ENCODE assay signal across 12 cellular contexts in genomic region chr13:48437381-48437780, GRCh38. TPM values are rescaled to one million over a fixed set of nuclear protein-coding genes. Genes with fewer than 3 reads are reported as not detected.
DNase-seq lines count a peak whose midpoint lies in the region; ATAC-seq, FAIRE-seq and TF ChIP-seq lines count a peak whose summit lies in the region.
"Had no signal": no experiment of that assay in that cellular context is flagged by ENCODE, and none has a peak within 500 bp of the region (broad histone marks: within the 10 kb centered on the region; RNA-seq: fewer than 3 reads in every experiment).

No MANE protein-coding gene starts in this region.

- H3K27ac Mint-ChIP-seq in activated naive CD8-positive, alpha-beta T cell treated with anti-CD3 and anti-CD28 coated beads for 36 hours = no peak overlapping the region
- H3K27ac Mint-ChIP-seq: activated naive CD4-positive, alpha-beta T cell treated with anti-CD3 and anti-CD28 coated beads, Interleukin-2, amount 50 U/mL, for 72 hours; neural progenitor cell had no signal

- ATAC-seq in lung (ENCODE audit: insufficient read depth, low FRiP score) (peak; percentile 41), HG03460 (IDR thresholded peaks at IDR 0.05; ENCODE audit: unreplicated experiment) (no peak)
- ATAC-seq: activated naive CD4-positive, alpha-beta T cell treated with anti-CD3 and anti-CD28 coated beads, Interleukin-2, amount 50 U/mL, for 72 hours had no signal

- peaks cover 12% of the 10 kb centered on the region for H3K4me1 Mint-ChIP-seq in activated naive CD8-positive, alpha-beta T cell treated with anti-CD3 and anti-CD28 coated beads for 36 hours
- H3K4me1 Mint-ChIP-seq: neural progenitor cell had no signal

- H3K4me1 ChIP-seq in esophagus (ENCODE audit: control insufficient read depth in 2 of 2, insufficient read depth in 2 of 2, low read length in 1 of 2) = no peaks in the 10 kb centered on the region
- peaks cover 4 to 7% of the 10 kb centered on the region in 2 donors for H3K4me1 ChIP-seq in lung (ENCODE audit: control insufficient read depth in 2 of 2, insufficient read depth in 2 of 2, low read length in 2 of 2)
- H3K4me1 ChIP-seq in tibial nerve = peaks cover 0 to 46% (median 8%) of the 10 kb centered on the region in 4 donors
- H3K4me1 ChIP-seq: neural progenitor cell had no signal

- no peaks in the 10 kb centered on the region for H3K27me3 Mint-ChIP-seq in activated naive CD8-positive, alpha-beta T cell treated with anti-CD3 and anti-CD28 coated beads for 36 hours

- H3K27ac ChIP-seq in esophagus (ENCODE audit: low read depth in 2 of 2, low read length in 1 of 2) (peak overlapping the region; percentile 88 to 94), lung (ENCODE audit: low read depth in 1 of 2, low read length in 1 of 2) (no peak overlapping the region), tibial nerve (peak overlapping the region in 2 of 4 donors; percentile 45 to 46)
- H3K27ac ChIP-seq: hepatocyte, neural progenitor cell had no signal

- peak in 1 of 2 donors; percentile 24 for TF ChIP-seq EP300 in tibial nerve (IDR thresholded peaks at IDR 0.05)

- H3K4me3 Mint-ChIP-seq in activated naive CD8-positive, alpha-beta T cell treated with anti-CD3 and anti-CD28 coated beads for 36 hours = no peak overlapping the region
- H3K4me3 Mint-ChIP-seq: neural progenitor cell had no signal

- H3K9me3 Mint-ChIP-seq in activated naive CD8-positive, alpha-beta T cell treated with anti-CD3 and anti-CD28 coated beads for 36 hours = no peaks in the 10 kb centered on the region
- H3K9me3 Mint-ChIP-seq: activated naive CD4-positive, alpha-beta T cell treated with anti-CD3 and anti-CD28 coated beads, Interleukin-2, amount 50 U/mL, for 72 hours; neural progenitor cell had no signal

- no peaks in the 10 kb centered on the region for H3K9me3 ChIP-seq in esophagus (ENCODE audit: control insufficient read depth in 2 of 2, insufficient read depth in 1 of 2, low read depth in 1 of 2, low read length in 1 of 2)
- no peaks in the 10 kb centered on the region for H3K9me3 ChIP-seq in lung (ENCODE audit: control insufficient read depth in 2 of 2, insufficient read depth in 1 of 2, low read length in 1 of 2)
- H3K9me3 ChIP-seq in tibial nerve = no peaks in the 10 kb centered on the region

- TF ChIP-seq CTCF in lung (IDR thresholded peaks at IDR 0.05; ENCODE audit: control extremely low read depth, extremely low read depth) (no peak), tibial nerve (IDR thresholded peaks at IDR 0.05) (no peak), GM13976 (IDR thresholded peaks at IDR 0.05; ENCODE audit: borderline replicate concordance, control extremely low read depth, extremely low read depth, insufficient read depth, missing control alignments) (no peak)

- no peak for FAIRE-seq in GM12892 (lab: Jason Lieb, UNC)

- H3K27me3 ChIP-seq in esophagus (ENCODE audit: control insufficient read depth in 1 of 2, insufficient read depth in 2 of 2, low read length in 2 of 2) = no peaks in the 10 kb centered on the region
- H3K27me3 ChIP-seq in lung (ENCODE audit: control insufficient read depth, insufficient read depth) = no peaks in the 10 kb centered on the region
- H3K27me3 ChIP-seq in tibial nerve = no peaks in the 10 kb centered on the region
- H3K27me3 ChIP-seq: hepatocyte, neural progenitor cell had no signal

- peak; percentile 70 for DNase-seq in RPMI8226
- DNase-seq in lung (ENCODE audit: low spot score) = peak; percentile 52
- peak; percentile 57 to 66 for DNase-seq in tibial nerve (ENCODE audit: low spot score in 2 of 2)
- no peak for DNase-seq in activated naive CD8-positive, alpha-beta T cell treated with anti-CD3 and anti-CD28 coated beads for 36 hours
- DNase-seq in GM12892 (ENCODE audit: insufficient read length) = no peak
- DNase-seq in GM13976 (ENCODE audit: low spot score) = no peak
- DNase-seq: activated CD4-positive, CD25-positive, alpha-beta regulatory T cell had no signal

- peaks cover 9% of the 10 kb centered on the region for H3K36me3 Mint-ChIP-seq in activated naive CD8-positive, alpha-beta T cell treated with anti-CD3 and anti-CD28 coated beads for 36 hours
- H3K36me3 Mint-ChIP-seq: activated naive CD4-positive, alpha-beta T cell treated with anti-CD3 and anti-CD28 coated beads, Interleukin-2, amount 50 U/mL, for 72 hours had no signal

- no peak for TF ChIP-seq POLR2A in tibial nerve (IDR thresholded peaks at IDR 0.05)
- TF ChIP-seq POLR2A in GM12892 (IDR thresholded peaks at IDR 0.05; ENCODE audit: low read depth, low read length) = no peak

- WGBS in esophagus, 2 donors = 15 to 16% methylated on average over 3 of the region's 3 CpGs
- WGBS in lung, 2 donors = 23 to 53% methylated on average over 3 of the region's 3 CpGs
- WGBS in tibial nerve, 2 donors = 3 to 5% methylated on average over 3 of the region's 3 CpGs

- in situ Hi-C loops in GM13976 (cut with MboI; ENCODE audit: low sequenced_read_pairs, unreplicated experiment) = no loop called here

- H3K4me3 ChIP-seq in esophagus (ENCODE audit: low read depth in 1 of 2, low read length in 2 of 2) (no peak overlapping the region), lung (no peak overlapping the region), tibial nerve (no peak overlapping the region)
- H3K4me3 ChIP-seq: hepatocyte, neural progenitor cell had no signal

- H3K36me3 ChIP-seq in esophagus (ENCODE audit: control insufficient read depth in 2 of 2, insufficient read depth in 2 of 2, low read length in 1 of 2) (no peaks in the 10 kb centered on the region), lung (ENCODE audit: control insufficient read depth in 2 of 2, insufficient read depth in 2 of 2, low read length in 2 of 2) (no peaks in the 10 kb centered on the region), tibial nerve (no peaks in the 10 kb centered on the region)
- H3K36me3 ChIP-seq: neural progenitor cell had no signal

RNA-seq across cellular contexts. Expression of gene LPAR6, which starts 24.5 kb away (rescaled TPM):
- 10 to 100 TPM; 57.6 to 87.5 TPM for polyA plus RNA-seq in esophagus
- total RNA-seq in lung = 10 to 100 TPM; 13.3 to 49.0 TPM
- polyA plus RNA-seq in lung = 10 to 100 TPM; 16.4 to 35.4 TPM
- total RNA-seq in tibial nerve = 10 to 100 TPM; 19.9 to 28.6 (median 23.6) TPM
- total RNA-seq in activated naive CD8-positive, alpha-beta T cell treated with anti-CD3 and anti-CD28 coated beads for 36 hours = 1 to 10 TPM; 3.2 to 4.1 TPM
- 0.89 TPM for polyA plus RNA-seq in GM12892 (2012; ENCODE audit: missing spikeins)

Comparison
In these comparisons a context has a peak if more than half of its experiments do, and no peak if none do; other contexts are left out.
1. DNase-seq: peak in RPMI8226 (single experiment), lung (single experiment) and tibial nerve (2 of 2); none in activated naive CD8-positive, alpha-beta T cell treated with anti-CD3 and anti-CD28 coated beads for 36 hours (single experiment), GM12892 (single experiment) and GM13976 (single experiment).
2. H3K27ac ChIP-seq: peak in esophagus (2 of 2); none in lung (0 of 2).